In genomic region chr20:62570897-62571666, GRCh38 we compare ENCODE assay signal across 11 cellular contexts.
"Had no signal": no experiment of that assay in that cellular context is flagged by ENCODE, and none has a peak within 500 bp of the region (broad histone marks: within the 10 kb centered on the region; RNA-seq: fewer than 3 reads in every experiment).

No MANE protein-coding gene starts in this region.

- H3K9me3 Mint-ChIP-seq: activated naive CD4-positive, alpha-beta T cell treated with anti-CD3 and anti-CD28 coated beads, Interleukin-2, amount 50 U/mL, for 72 hours; activated T-helper 2 cell treated with anti-CD3 and anti-CD28 coated beads, Interferon-gamma antibody, Interleukin-2, Interleukin-4, amounts not matched to agents 10 μg/mL and 5 μg/mL and 100 μg/mL, durations not matched to agents 14 hours and 24 hours and 36 hours; T-helper 1 cell treated with Interleukin-12 subunit alpha and Interleukin-12 subunit beta and Interleukin-4 antibody, amounts not matched to agents 30 μg/mL and 1 μg/mL, for 36 hours; type B pancreatic cell had no signal

- H3K27ac Mint-ChIP-seq: activated naive CD4-positive, alpha-beta T cell treated with anti-CD3 and anti-CD28 coated beads, Interleukin-2, amount 50 U/mL, for 72 hours; activated T-helper 2 cell treated with anti-CD3 and anti-CD28 coated beads, Interferon-gamma antibody, Interleukin-2, Interleukin-4, amounts not matched to agents 10 μg/mL and 5 μg/mL and 100 μg/mL, durations not matched to agents 14 hours and 24 hours and 36 hours; T-helper 1 cell treated with Interleukin-12 subunit alpha and Interleukin-12 subunit beta and Interleukin-4 antibody, amounts not matched to agents 30 μg/mL and 1 μg/mL, for 36 hours; type B pancreatic cell had no signal

- H3K36me3 ChIP-seq: spleen had no signal

- H3K27ac ChIP-seq: body of pancreas, spleen had no signal

- H3K36me3 Mint-ChIP-seq: type B pancreatic cell had no signal

- H3K4me3 ChIP-seq: body of pancreas, spleen had no signal

- H3K4me1 ChIP-seq: body of pancreas, spleen had no signal

- ATAC-seq: body of pancreas had no signal

- H3K4me3 Mint-ChIP-seq: T-helper 1 cell treated with Interleukin-12 subunit alpha and Interleukin-12 subunit beta and Interleukin-4 antibody, amounts not matched to agents 30 μg/mL and 1 μg/mL, for 36 hours; type B pancreatic cell had no signal

- H3K9me3 ChIP-seq: body of pancreas had no signal

- DNase-seq: activated T-cell treated with anti-CD3 and anti-CD28 coated beads for 4 hours, amniotic stem cell, cerebellar nuclear complex, head of caudate nucleus, spleen, substantia nigra had no signal
